1 cellular context compared by ENCODE assay signal in the genomic region with DNA sequence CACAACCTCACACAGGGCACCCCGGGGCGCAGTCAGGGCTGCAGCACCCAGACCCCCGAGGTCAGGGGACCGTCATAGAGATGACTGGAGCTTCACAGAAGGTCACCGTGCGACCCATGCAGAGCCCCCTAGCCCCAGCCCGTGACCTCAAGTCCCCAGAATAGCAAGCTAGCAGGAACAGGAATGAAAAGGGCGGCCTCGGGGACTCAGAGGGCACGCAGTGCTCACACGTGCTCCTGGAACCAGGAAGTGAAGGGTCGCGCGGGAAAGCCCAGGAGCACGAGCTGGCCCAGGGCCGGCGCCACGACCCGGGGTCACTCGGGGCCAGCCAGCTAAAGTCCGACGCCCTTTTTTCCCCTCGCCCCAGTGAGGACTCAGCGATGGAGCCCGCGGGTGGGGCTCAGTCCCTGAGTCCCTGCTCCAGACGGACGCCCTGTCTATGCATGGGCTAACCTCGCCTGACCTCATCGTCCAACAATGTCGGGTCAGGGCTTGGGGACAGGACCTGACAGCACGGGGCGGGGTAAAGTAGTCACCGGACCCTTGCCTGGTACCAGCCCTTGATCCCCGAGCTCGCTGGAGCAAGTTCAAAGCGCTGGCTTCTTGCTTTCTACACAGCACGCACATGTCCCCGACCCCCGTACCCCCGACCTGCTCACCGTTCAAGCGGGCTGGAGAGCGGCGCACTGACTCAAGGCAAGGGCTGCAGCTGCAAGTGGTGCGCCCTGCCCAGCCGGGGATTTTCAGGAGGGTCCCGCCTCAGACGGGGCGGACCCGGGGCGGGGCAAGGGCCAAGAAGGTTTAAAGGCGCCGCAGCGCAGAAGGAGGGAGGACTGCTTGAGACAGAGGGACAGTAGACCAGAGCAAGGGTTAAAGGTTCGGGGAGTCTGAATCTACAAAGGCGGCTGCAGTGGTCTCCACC.
TF ChIP-seq lines count a peak whose summit lies in the region.

A gene (minus strand): TSS at position 717 of the 922 bp plus-strand sequence. CDS start 4,998 bp downstream, outside the sequence.

TF ChIP-seq in WTC11, 78 proteins besides CTCF, POLR2A, EP300 and RAD21 (continued from another document):
- TF ChIP-seq, protein P1, sequence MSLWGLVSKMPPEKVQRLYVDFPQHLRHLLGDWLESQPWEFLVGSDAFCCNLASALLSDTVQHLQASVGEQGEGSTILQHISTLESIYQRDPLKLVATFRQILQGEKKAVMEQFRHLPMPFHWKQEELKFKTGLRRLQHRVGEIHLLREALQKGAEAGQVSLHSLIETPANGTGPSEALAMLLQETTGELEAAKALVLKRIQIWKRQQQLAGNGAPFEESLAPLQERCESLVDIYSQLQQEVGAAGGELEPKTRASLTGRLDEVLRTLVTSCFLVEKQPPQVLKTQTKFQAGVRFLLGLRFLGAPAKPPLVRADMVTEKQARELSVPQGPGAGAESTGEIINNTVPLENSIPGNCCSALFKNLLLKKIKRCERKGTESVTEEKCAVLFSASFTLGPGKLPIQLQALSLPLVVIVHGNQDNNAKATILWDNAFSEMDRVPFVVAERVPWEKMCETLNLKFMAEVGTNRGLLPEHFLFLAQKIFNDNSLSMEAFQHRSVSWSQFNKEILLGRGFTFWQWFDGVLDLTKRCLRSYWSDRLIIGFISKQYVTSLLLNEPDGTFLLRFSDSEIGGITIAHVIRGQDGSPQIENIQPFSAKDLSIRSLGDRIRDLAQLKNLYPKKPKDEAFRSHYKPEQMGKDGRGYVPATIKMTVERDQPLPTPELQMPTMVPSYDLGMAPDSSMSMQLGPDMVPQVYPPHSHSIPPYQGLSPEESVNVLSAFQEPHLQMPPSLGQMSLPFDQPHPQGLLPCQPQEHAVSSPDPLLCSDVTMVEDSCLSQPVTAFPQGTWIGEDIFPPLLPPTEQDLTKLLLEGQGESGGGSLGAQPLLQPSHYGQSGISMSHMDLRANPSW (CRISPR knock-in tag; conservative IDR thresholded peaks at IDR 0.05; ENCODE audit: low read depth), result no peak
- TF ChIP-seq ZNF416 (CRISPR knock-in tag; IDR thresholded peaks at IDR 0.05) (no peak), GABPB1 (CRISPR knock-in tag; IDR thresholded peaks at IDR 0.05) (0 out of 2 replicates have a peak, but pooled peaks have one; percentile 40)
